Comparison of ENCODE assay signal across 9 cellular contexts in genomic region chrX:7108995-7109634, GRCh38. TPM values are rescaled to one million over a fixed set of nuclear protein-coding genes. Genes with fewer than 3 reads are reported as not detected.
DNase-seq lines count a peak whose midpoint lies in the region; ATAC-seq and TF ChIP-seq lines count a peak whose summit lies in the region.
"Had no signal": no experiment of that assay in that cellular context is flagged by ENCODE, and none has a peak within 500 bp of the region (broad histone marks: within the 10 kb centered on the region; RNA-seq: fewer than 3 reads in every experiment).

No MANE protein-coding gene starts in this region.

- ATAC-seq in CD4-positive, alpha-beta T cell (ENCODE audit: poor library complexity): no peak
- ATAC-seq in HG02970 (IDR thresholded peaks at IDR 0.05; ENCODE audit: low FRiP score, unreplicated experiment): no peak

- TF ChIP-seq CTCF in CD4-positive, alpha-beta T cell (IDR thresholded peaks at IDR 0.05): no peak
- no peak for TF ChIP-seq CTCF in Loucy (conservative IDR thresholded peaks at IDR 0.05; ENCODE audit: low read length)
- TF ChIP-seq CTCF in endothelial cell (IDR thresholded peaks at IDR 0.05; ENCODE audit: unreplicated experiment): no peak
- TF ChIP-seq CTCF in neural progenitor cell (IDR thresholded peaks at IDR 0.05): no peak

- no peaks in the 10 kb centered on the region for H3K27me3 ChIP-seq in CD4-positive, alpha-beta T cell (ENCODE audit: control insufficient read depth, insufficient read depth, low read length)
- H3K27me3 ChIP-seq in Loucy (ENCODE audit: insufficient read depth, low read length, poor library complexity, severe bottlenecking): no peaks in the 10 kb centered on the region
- no peaks in the 10 kb centered on the region for H3K27me3 ChIP-seq in neural progenitor cell

- H3K79me2 ChIP-seq in Loucy (ENCODE audit: insufficient read depth, low read length) (peaks cover 16% of the 10 kb centered on the region; the same call in 1 of the 2 replicates), neural progenitor cell (ENCODE audit: low read depth) (peaks cover 5% of the 10 kb centered on the region)

- intact Hi-C loops in CD4-positive, alpha-beta T cell (cut with DNase I, micrococcal nuclease): no loop called here

- H3K9ac ChIP-seq in Loucy (ENCODE audit: low read depth, low read length, poor library complexity, severe bottlenecking) (peak overlapping the region; percentile 83), neural progenitor cell (no peak overlapping the region)

- H3K9me3 Mint-ChIP-seq in CD4-positive, alpha-beta T cell: no peaks in the 10 kb centered on the region
- H3K9me3 Mint-ChIP-seq in endothelial cell (ENCODE audit: unreplicated experiment) (no peaks in the 10 kb centered on the region), neural progenitor cell (no peaks in the 10 kb centered on the region)

- no peaks in the 10 kb centered on the region for H3K27me3 Mint-ChIP-seq in CD4-positive, alpha-beta T cell
- H3K27me3 Mint-ChIP-seq in endothelial cell (ENCODE audit: unreplicated experiment) (no peaks in the 10 kb centered on the region), neural progenitor cell (ENCODE audit: insufficient read depth, low read depth) (no peaks in the 10 kb centered on the region)

- H3K27ac Mint-ChIP-seq in CD4-positive, alpha-beta T cell: peak overlapping the region; percentile 55
- H3K27ac Mint-ChIP-seq in endothelial cell (ENCODE audit: unreplicated experiment) (peak overlapping the region; percentile 98), neural progenitor cell (peak overlapping the region; percentile 99)

- DNase-seq in CD4-positive, alpha-beta T cell: no peak
- DNase-seq in endothelial cell (ENCODE audit: low spot score) (peak; percentile 15), neural progenitor cell (ENCODE audit: low spot score) (peak; percentile 64), SHP77 treated with DMSO at 0.1 percent for 48 hours (lab: John Stamatoyannopoulos, UW) (no peak), NCI-H2196 (lab: John Stamatoyannopoulos, UW; ENCODE audit: unreplicated experiment) (no peak), D341Med (ENCODE audit: low spot score) (no peak)
- DNase-seq: activated gamma-delta T cell had no signal

- no peaks in the 10 kb centered on the region for H3K9me2 ChIP-seq in Loucy (replicated peaks; ENCODE audit: low read depth, low read length)

- peaks cover 16% of the 10 kb centered on the region for H3K36me3 Mint-ChIP-seq in CD4-positive, alpha-beta T cell (ENCODE audit: low read depth)
- H3K36me3 Mint-ChIP-seq in endothelial cell (ENCODE audit: low read depth, unreplicated experiment): no peaks in the 10 kb centered on the region
- H3K36me3 Mint-ChIP-seq in neural progenitor cell: peaks cover 22% of the 10 kb centered on the region

- H3K4me2 ChIP-seq in Loucy (ENCODE audit: low read depth, low read length, poor library complexity, severe bottlenecking) (peak overlapping the region; percentile 60), neural progenitor cell (peak overlapping the region; percentile 47)

- H3K36me3 ChIP-seq in Loucy (ENCODE audit: insufficient read depth, low read length) (peaks cover 4% of the 10 kb centered on the region; the same call in 1 of the 2 replicates), neural progenitor cell (no peaks in the 10 kb centered on the region)

- CTCF ChIA-PET in CD4-positive, alpha-beta T cell (lab: Charles Lee): interaction anchor here (0.5 kb wide), 1 partner anchor 37 kb away, joined by 3 read pairs; no protein-coding TSS in a partner anchor

- peak overlapping the region; percentile 61 for H3K4me3 ChIP-seq in Loucy (ENCODE audit: low read length, poor library complexity, severe bottlenecking)
- H3K4me3 ChIP-seq in neural progenitor cell: no peak overlapping the region

- no peak overlapping the region for H3K27ac ChIP-seq in CD4-positive, alpha-beta T cell (ENCODE audit: low read depth, low read length)
- peak overlapping the region; percentile 46 for H3K27ac ChIP-seq in neural progenitor cell

- peak overlapping the region; percentile 67 for H3K4me3 Mint-ChIP-seq in CD4-positive, alpha-beta T cell
- peak overlapping the region; percentile 64 for H3K4me3 Mint-ChIP-seq in endothelial cell (ENCODE audit: unreplicated experiment)
- H3K4me3 Mint-ChIP-seq in neural progenitor cell: peak overlapping the region; percentile 79

- H4K20me1 ChIP-seq in Loucy (ENCODE audit: insufficient read depth, low read length, poor library complexity, severe bottlenecking): no peaks in the 10 kb centered on the region
- peaks cover 4% of the 10 kb centered on the region for H4K20me1 ChIP-seq in neural progenitor cell (ENCODE audit: low read depth)

- no peaks in the 10 kb centered on the region for H3K9me3 ChIP-seq in CD4-positive, alpha-beta T cell (ENCODE audit: control insufficient read depth, low read length)
- H3K9me3 ChIP-seq in Loucy (ENCODE audit: insufficient read depth, low read depth, low read length) (no peaks in the 10 kb centered on the region), neural progenitor cell (ENCODE audit: low read depth) (no peaks in the 10 kb centered on the region)

- H2AFZ ChIP-seq in Loucy (ENCODE audit: low read length) (no peak overlapping the region), neural progenitor cell (replicated peaks) (no peak overlapping the region)

- POLR2A ChIA-PET in CD4-positive, alpha-beta T cell (lab: Charles Lee): no interaction called here

- peaks cover 40% of the 10 kb centered on the region for H3K4me1 Mint-ChIP-seq in CD4-positive, alpha-beta T cell (ENCODE audit: low read depth)
- peaks cover 20% of the 10 kb centered on the region for H3K4me1 Mint-ChIP-seq in endothelial cell (ENCODE audit: unreplicated experiment)
- peaks cover 48% of the 10 kb centered on the region for H3K4me1 Mint-ChIP-seq in neural progenitor cell

- peaks cover 4% of the 10 kb centered on the region; the same call in 1 of the 2 replicates for H3F3A ChIP-seq in Loucy (ENCODE audit: low read depth)
- peaks cover 18% of the 10 kb centered on the region for H3F3A ChIP-seq in neural progenitor cell (ENCODE audit: low read depth)

- peaks cover 47% of the 10 kb centered on the region for H3K4me1 ChIP-seq in Loucy (ENCODE audit: insufficient read depth, low read length, poor library complexity, severe bottlenecking)
- peaks cover 16% of the 10 kb centered on the region for H3K4me1 ChIP-seq in neural progenitor cell

RNA-seq across cellular contexts. Expression of gene STS, which starts 38.4 kb away (rescaled TPM):
- under 1 TPM; 0.47 to 0.50 TPM for total RNA-seq in CD4-positive, alpha-beta T cell
- total RNA-seq in endothelial cell (ENCODE audit: unreplicated experiment): 7.2 TPM
- total RNA-seq in neural progenitor cell (ENCODE audit: low replicate concordance): 0.97 and 1.1 TPM in 2 replicates

RNA-seq across cellular contexts. Expression of gene PUDP, which starts 38.8 kb away (rescaled TPM):
- total RNA-seq in CD4-positive, alpha-beta T cell: 1 to 10 TPM; 3.2 to 3.5 TPM
- total RNA-seq in endothelial cell (ENCODE audit: unreplicated experiment): 45.0 TPM
- 20.6 and 29.1 TPM in 2 replicates for total RNA-seq in neural progenitor cell (ENCODE audit: low replicate concordance)

Comparison
In these comparisons a context has a peak if more than half of its experiments do, and no peak if none do; other contexts are left out.
1. DNase-seq: peak in endothelial cell (single experiment) and neural progenitor cell (single experiment); none in CD4-positive, alpha-beta T cell (0 of 10), SHP77 treated with DMSO at 0.1 percent for 48 hours (single experiment), NCI-H2196 (single experiment) and D341Med (single experiment).
2. Peak in every context shown above with its lines, with median percentiles within 50 percentile points of each other: H3K27ac Mint-ChIP-seq and H3K4me3 Mint-ChIP-seq.